1 cellular context compared by ENCODE assay signal in genomic region chr2:177015526-177015925, GRCh38.
TF ChIP-seq lines count a peak whose summit lies in the region.

No MANE protein-coding gene starts in this region.

TF ChIP-seq in GM23338, 12 proteins besides CTCF, POLR2A, EP300 and RAD21 (continued from another document):
- TF ChIP-seq ZNF462 (CRISPR knock-in tag; IDR thresholded peaks at IDR 0.05) (no peak), ZNF331 (CRISPR knock-in tag; IDR thresholded peaks at IDR 0.05; ENCODE audit: low read depth) (no peak)
